In the genomic region with DNA sequence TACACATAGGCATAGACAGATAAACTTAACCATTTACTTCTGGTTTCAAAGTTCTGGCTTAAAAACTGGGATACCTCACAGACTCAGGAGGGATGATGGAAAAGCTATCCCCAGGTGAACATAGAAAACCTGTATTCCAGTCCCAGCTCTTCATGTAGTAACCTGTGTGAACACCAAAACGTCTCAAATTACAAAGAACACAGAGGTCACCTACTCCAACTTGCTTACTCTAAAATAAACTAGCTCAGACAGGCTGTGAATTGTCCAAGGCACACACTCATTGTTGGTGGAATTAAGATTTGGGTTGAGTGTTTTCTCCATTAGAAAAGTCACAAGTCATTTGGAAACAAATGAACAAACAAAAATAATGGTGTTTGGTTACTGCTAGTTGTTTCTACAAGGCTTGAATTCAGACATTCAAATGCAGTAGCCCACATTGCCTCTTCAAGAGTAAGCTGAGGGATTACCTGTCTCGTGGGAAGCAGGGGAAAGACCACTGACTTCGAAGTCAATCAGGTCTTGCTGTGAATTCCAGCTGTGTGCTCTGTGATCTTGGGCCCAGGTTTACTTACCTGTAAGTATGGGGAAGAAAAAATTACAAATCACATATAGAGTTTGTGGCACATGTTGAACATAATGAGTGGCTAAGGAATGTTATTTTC, we compare ENCODE assay signal across 13 cellular contexts. TPM values are rescaled to one million over a fixed set of nuclear protein-coding genes. Genes with fewer than 3 reads are reported as not detected.
A peak's percentile ranks its signal among the peaks of the same experiment; 100 is the strongest.
DNase-seq lines count a peak whose midpoint lies in the region; ATAC-seq and TF ChIP-seq lines count a peak whose summit lies in the region.
"Had no signal": no experiment of that assay in that cellular context is flagged by ENCODE, and none has a peak within 500 bp of the region (broad histone marks: within the 10 kb centered on the region; RNA-seq: fewer than 3 reads in every experiment).

No MANE protein-coding gene starts in this region.

- H3K4me1 Mint-ChIP-seq in Calu3 (ENCODE audit: low read depth, unreplicated experiment): peaks cover 36% of the 10 kb centered on the region
- peaks cover 5% of the 10 kb centered on the region for H3K4me1 Mint-ChIP-seq in activated CD4-positive, alpha-beta memory T cell treated with anti-CD3 and anti-CD28 coated beads for 36 hours (ENCODE audit: low read depth)

- no peak for ATAC-seq in GM18505 (IDR thresholded peaks at IDR 0.05; ENCODE audit: unreplicated experiment)
- ATAC-seq: activated naive CD4-positive, alpha-beta T cell treated with anti-CD3 and anti-CD28 coated beads, Interleukin-2, amount 50 U/mL, for 72 hours had no signal

- no peak for TF ChIP-seq CTCF in Calu3 (IDR thresholded peaks at IDR 0.05; ENCODE audit: unreplicated experiment)
- TF ChIP-seq CTCF in hepatocyte (IDR thresholded peaks at IDR 0.05; ENCODE audit: poor library complexity): no peak
- TF ChIP-seq CTCF in GM20000 (IDR thresholded peaks at IDR 0.05; ENCODE audit: extremely low read depth, missing control alignments): no peak

- no peaks in the 10 kb centered on the region for H3K27me3 ChIP-seq in hepatocyte
- H3K27me3 ChIP-seq: testis had no signal

- H3K4me2 ChIP-seq in hepatocyte: no peak overlapping the region

- TF ChIP-seq POLR2A in GM18505 (IDR thresholded peaks at IDR 0.05; ENCODE audit: borderline replicate concordance, extremely low read depth, insufficient read depth, insufficient read length): no peak

- WGBS in hepatocyte (ENCODE audit: low lambda C conversion rate, missing lambda C conversion rate): 18% methylated on average over 3 of the region's 3 CpGs

- peaks cover 13% of the 10 kb centered on the region for H3K36me3 Mint-ChIP-seq in Calu3 (ENCODE audit: insufficient read depth, unreplicated experiment)
- H3K36me3 Mint-ChIP-seq in activated CD4-positive, alpha-beta memory T cell treated with anti-CD3 and anti-CD28 coated beads for 36 hours: no peaks in the 10 kb centered on the region
- H3K36me3 Mint-ChIP-seq: activated naive CD4-positive, alpha-beta T cell treated with anti-CD3 and anti-CD28 coated beads, Interleukin-2, amount 50 U/mL, for 72 hours had no signal

- H3K4me3 Mint-ChIP-seq in Calu3 (ENCODE audit: low read depth, unreplicated experiment): no peak overlapping the region
- no peak overlapping the region for H3K4me3 Mint-ChIP-seq in activated CD4-positive, alpha-beta memory T cell treated with anti-CD3 and anti-CD28 coated beads for 36 hours

- peak overlapping the region; percentile 59 for H3K27ac ChIP-seq in hepatocyte
- H3K27ac ChIP-seq: testis had no signal

- H3K4me3 ChIP-seq in hepatocyte: no peak overlapping the region
- H3K4me3 ChIP-seq: testis had no signal

- intact Hi-C loops in Calu3 (cut with micrococcal nuclease; ENCODE audit: unreplicated experiment): no loop called here
- intact Hi-C loops in activated CD4-positive, alpha-beta memory T cell treated with anti-CD3 and anti-CD28 coated beads for 36 hours (cut with micrococcal nuclease): no loop called here

- POLR2A ChIA-PET in activated CD4-positive, alpha-beta memory T cell treated with anti-CD3 and anti-CD28 coated beads for 36 hours (lab: Charles Lee): no interaction called here

- H2AFZ ChIP-seq in hepatocyte: peak overlapping the region; percentile 11

- DNase-seq in Calu3 (no peak), HT-29 (ENCODE audit: low spot score) (peak; percentile 32), NCI-H748 (lab: John Stamatoyannopoulos, UW; ENCODE audit: unreplicated experiment) (peak; percentile 88), hepatocyte (ENCODE audit: low spot score) (no peak), GM20000 (ENCODE audit: low spot score) (no peak), NCI-H1930 (lab: John Stamatoyannopoulos, UW) (no peak)
- no peak for DNase-seq in activated CD4-positive, alpha-beta memory T cell treated with anti-CD3 and anti-CD28 coated beads for 36 hours
- DNase-seq: HCEC 1CT, kidney, MV-4-11, testis had no signal

- no peaks in the 10 kb centered on the region for H3K4me1 ChIP-seq in hepatocyte (ENCODE audit: insufficient read depth)
- H3K4me1 ChIP-seq: testis had no signal

- H4K20me1 ChIP-seq in hepatocyte (ENCODE audit: insufficient read depth, poor library complexity, severe bottlenecking): no peaks in the 10 kb centered on the region

- BruUV-seq in Calu3 (replicated peaks; lab: Mats Ljungman, UMichigan): no TSS peak

- H3K9me3 ChIP-seq in hepatocyte (ENCODE audit: low read depth): no peaks in the 10 kb centered on the region
- H3K9me3 ChIP-seq: testis had no signal

- peak overlapping the region; percentile 33 for H3K27ac Mint-ChIP-seq in Calu3 (ENCODE audit: unreplicated experiment)
- H3K27ac Mint-ChIP-seq in activated CD4-positive, alpha-beta memory T cell treated with anti-CD3 and anti-CD28 coated beads for 36 hours: no peak overlapping the region
- H3K27ac Mint-ChIP-seq: activated naive CD4-positive, alpha-beta T cell treated with anti-CD3 and anti-CD28 coated beads, Interleukin-2, amount 50 U/mL, for 72 hours had no signal

- H3K9me2 ChIP-seq in hepatocyte (replicated peaks; ENCODE audit: insufficient read depth): no peaks in the 10 kb centered on the region

- H3K9me3 Mint-ChIP-seq in Calu3 (ENCODE audit: low read depth, unreplicated experiment): no peaks in the 10 kb centered on the region
- no peaks in the 10 kb centered on the region for H3K9me3 Mint-ChIP-seq in activated CD4-positive, alpha-beta memory T cell treated with anti-CD3 and anti-CD28 coated beads for 36 hours
- H3K9me3 Mint-ChIP-seq: activated naive CD4-positive, alpha-beta T cell treated with anti-CD3 and anti-CD28 coated beads, Interleukin-2, amount 50 U/mL, for 72 hours had no signal

- H3K36me3 ChIP-seq in hepatocyte (replicated peaks; ENCODE audit: insufficient read depth, low read depth): no peaks in the 10 kb centered on the region

- CTCF ChIA-PET in Calu3 (lab: Charles Lee): interaction anchor here (1.3 kb wide), 1 partner anchor 12 kb away, joined by 3 read pairs; no protein-coding TSS in a partner anchor
- CTCF ChIA-PET in activated CD4-positive, alpha-beta memory T cell treated with anti-CD3 and anti-CD28 coated beads for 36 hours (lab: Charles Lee): no interaction called here

- H3K27me3 Mint-ChIP-seq in Calu3 (ENCODE audit: unreplicated experiment): no peaks in the 10 kb centered on the region
- H3K27me3 Mint-ChIP-seq in activated CD4-positive, alpha-beta memory T cell treated with anti-CD3 and anti-CD28 coated beads for 36 hours: no peaks in the 10 kb centered on the region

- H3K79me2 ChIP-seq in hepatocyte: no peaks in the 10 kb centered on the region

RNA-seq across cellular contexts. Expression of gene LRRC1, which starts 48.2 kb away (rescaled TPM):
- total RNA-seq in Calu3 (2022): 26.6 TPM in 2 replicates
- 56.7 and 64.0 TPM in 2 replicates for total RNA-seq in HT-29 (2014; rRNA removed; shearing (Covaris generic))
- total RNA-seq in hepatocyte: 45.7 and 54.3 TPM in 2 replicates
- polyA plus RNA-seq in hepatocyte: 61.4 and 70.6 TPM in 2 replicates
- 1 to 10 TPM; 3.2 TPM for total RNA-seq in activated CD4-positive, alpha-beta memory T cell treated with anti-CD3 and anti-CD28 coated beads for 36 hours

Comparison
In these comparisons a context has a peak if more than half of its experiments do, and no peak if none do; other contexts are left out.
1. DNase-seq: peak in HT-29 (single experiment) and NCI-H748 (single experiment); none in Calu3 (single experiment), hepatocyte (single experiment), GM20000 (single experiment), NCI-H1930 (0 of 2) and activated CD4-positive, alpha-beta memory T cell treated with anti-CD3 and anti-CD28 coated beads for 36 hours (single experiment).